Comparison of ENCODE assay signal across 13 cellular contexts in the genomic region with DNA sequence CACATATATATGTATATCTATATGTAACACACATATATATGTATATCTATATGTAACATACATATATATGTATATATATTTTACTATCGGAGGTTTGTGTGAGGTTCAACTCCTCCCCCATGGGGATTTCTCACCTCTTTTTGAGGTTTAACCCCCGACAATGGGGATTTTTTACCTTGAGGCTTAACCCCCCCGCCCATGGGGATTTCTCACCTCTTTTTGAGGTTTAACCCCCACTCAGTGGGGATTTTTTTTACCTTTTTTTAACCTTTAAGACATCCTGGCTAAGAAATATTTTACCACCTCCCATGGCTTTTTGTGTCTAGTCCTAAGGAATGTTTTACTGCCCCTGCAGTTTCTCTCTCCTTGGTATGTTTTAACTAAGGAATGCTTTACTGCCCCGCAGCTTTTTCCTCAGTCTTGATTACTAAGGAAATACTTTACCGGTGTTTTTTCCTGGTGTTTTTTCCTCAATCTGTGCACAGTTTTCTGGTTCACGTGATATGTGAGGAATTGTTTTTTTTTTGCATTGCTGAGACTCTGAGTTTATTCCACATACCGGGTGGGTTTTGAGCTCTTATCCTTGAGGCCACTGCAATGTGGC.
A peak's percentile ranks its signal among the peaks of the same experiment; 100 is the strongest.
DNase-seq lines count a peak whose midpoint lies in the region; ATAC-seq and TF ChIP-seq lines count a peak whose summit lies in the region.
"Had no signal": no experiment of that assay in that cellular context is flagged by ENCODE, and none has a peak within 500 bp of the region (broad histone marks: within the 10 kb centered on the region; RNA-seq: fewer than 3 reads in every experiment).

No MANE protein-coding gene starts in this region.

- H3K4me3 Mint-ChIP-seq in immature natural killer cell, result peak overlapping the region in 4 of 5 donors; percentile 50 to 64 (median 54)

- H3K36me3 ChIP-seq in OCI-LY3 (replicated peaks; ENCODE audit: low read depth, low read length), result no peaks in the 10 kb centered on the region

- peaks cover 2 to 15% (median 13%) of the 10 kb centered on the region in 3 donors for H3K27me3 Mint-ChIP-seq in immature natural killer cell (ENCODE audit: low read depth in 3 of 3)

- H3K36me3 Mint-ChIP-seq in immature natural killer cell, result no peaks in the 10 kb centered on the region

- DNase-seq in activated CD8-positive, alpha-beta memory T cell treated with anti-CD3 and anti-CD28 coated beads, Interleukin-2, amount 50 U/mL, for 48 hours, result peak; percentile 46
- DNase-seq in immature natural killer cell (peak; percentile 51 to 58 (median 56)), SHP77 (lab: John Stamatoyannopoulos, UW) (no peak), T1000 (lab: John Stamatoyannopoulos, UW) (no peak)
- DNase-seq in stimulated activated CD8-positive, alpha-beta memory T cell treated with anti-CD3 and anti-CD28 coated beads, Interleukin-4, amount 100 ng/mL, for 4 hours (ENCODE audit: low read depth in 2 of 2, low spot score in 1 of 2), result peak; percentile 28
- DNase-seq: GM23248, Karpas-422, NCI-H2171 had no signal

- H3K9me3 Mint-ChIP-seq in immature natural killer cell, result peaks cover 0 to 2% (median under 1%) of the 10 kb centered on the region in 6 donors

- no peak overlapping the region for H3K9ac ChIP-seq in OCI-LY3 (ENCODE audit: low read length)
- H3K9ac ChIP-seq: GM23248 had no signal

- ATAC-seq in GM18519 (IDR thresholded peaks at IDR 0.05; ENCODE audit: low FRiP score, unreplicated experiment) (no peak), HG03280 (IDR thresholded peaks at IDR 0.05; ENCODE audit: unreplicated experiment) (no peak)
- ATAC-seq: foreskin keratinocyte, psoas muscle had no signal

- H3K27ac Mint-ChIP-seq in immature natural killer cell, result no peak overlapping the region

- H3K4me1 Mint-ChIP-seq in immature natural killer cell, result peaks cover 12 to 17% of the 10 kb centered on the region in 2 donors

- no peak overlapping the region for H3K27ac ChIP-seq in OCI-LY3 (ENCODE audit: low read length)
- H3K27ac ChIP-seq: foreskin keratinocyte, GM23248, psoas muscle had no signal

- no peaks in the 10 kb centered on the region for H3K9me3 ChIP-seq in OCI-LY3 (ENCODE audit: insufficient read depth, low read length)
- H3K9me3 ChIP-seq: psoas muscle had no signal

- peaks cover 10% of the 10 kb centered on the region for H3K4me1 ChIP-seq in OCI-LY3 (ENCODE audit: low read length)
- H3K4me1 ChIP-seq: psoas muscle had no signal

- no peak overlapping the region for H3K4me3 ChIP-seq in OCI-LY3 (ENCODE audit: low read length)
- H3K4me3 ChIP-seq: GM23248, psoas muscle had no signal

- peak overlapping the region; percentile 41 for H3K4me2 ChIP-seq in OCI-LY3 (ENCODE audit: low read length)

- H2AFZ ChIP-seq in OCI-LY3 (ENCODE audit: low read depth, low read length), result no peak overlapping the region
- H2AFZ ChIP-seq: GM23248 had no signal

- no peaks in the 10 kb centered on the region for H4K20me1 ChIP-seq in OCI-LY3 (ENCODE audit: insufficient read depth, low read length)

- TF ChIP-seq CTCF in OCI-LY3 (IDR thresholded peaks at IDR 0.05; ENCODE audit: low read depth, low read length), result no peak

- H3K79me2 ChIP-seq in OCI-LY3 (ENCODE audit: low read length), result no peaks in the 10 kb centered on the region

- no peaks in the 10 kb centered on the region for H3K27me3 ChIP-seq in OCI-LY3 (ENCODE audit: low read depth, low read length)
- H3K27me3 ChIP-seq: foreskin keratinocyte had no signal

Comparison
In these comparisons a context has a peak if more than half of its experiments do, and no peak if none do; other contexts are left out.
1. DNase-seq: peak in activated CD8-positive, alpha-beta memory T cell treated with anti-CD3 and anti-CD28 coated beads, Interleukin-2, amount 50 U/mL, for 48 hours (single experiment), immature natural killer cell (3 of 3) and stimulated activated CD8-positive, alpha-beta memory T cell treated with anti-CD3 and anti-CD28 coated beads, Interleukin-4, amount 100 ng/mL, for 4 hours (2 of 2); none in SHP77 (0 of 2) and T1000 (single experiment).